31 cellular contexts compared by ENCODE assay signal in the genomic region with DNA sequence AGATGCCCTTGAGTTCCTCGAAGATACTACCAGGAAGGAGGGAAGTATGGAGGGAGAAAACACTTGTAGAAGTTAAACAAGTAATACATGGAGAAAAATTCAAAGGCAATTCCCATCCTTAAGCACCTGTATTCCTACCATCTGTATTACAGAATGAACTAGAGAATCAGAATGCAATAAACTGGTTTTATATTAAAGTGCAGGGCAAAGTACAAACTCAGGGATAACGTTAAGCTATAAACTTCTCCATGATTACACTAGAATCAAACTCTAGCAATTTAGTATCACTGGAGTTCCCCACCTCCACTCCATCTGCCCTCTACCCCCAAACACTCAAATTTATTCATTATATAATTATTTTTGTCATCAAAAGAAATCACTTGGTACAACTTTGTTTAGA.
"Had no signal": no experiment of that assay in that cellular context is flagged by ENCODE, and none has a peak within 500 bp of the region (broad histone marks: within the 10 kb centered on the region; RNA-seq: fewer than 3 reads in every experiment).

No MANE protein-coding gene starts in this region.

- H3K4me3 ChIP-seq: cardiac muscle cell, Peyer's patch had no signal

- H3K9me3 ChIP-seq: Peyer's patch had no signal

- H3K36me3 ChIP-seq: brain microvascular endothelial cell, cardiac muscle cell, Peyer's patch had no signal

- H3K27ac ChIP-seq: brain microvascular endothelial cell, RWPE1 had no signal

- ATAC-seq: activated CD8-positive, alpha-beta T cell treated with anti-CD3 and anti-CD28 coated beads for 36 hours; activated T-cell treated with anti-CD3 and anti-CD28 coated beads, Interleukin-2, amount 50 U/mL, for 72 hours; activated T-helper 17 cell treated with anti-CD3 and anti-CD28 coated beads, Interleukin-2, amount 50 U/mL, for 72 hours had no signal

- DNase-seq: activated CD4-positive, alpha-beta T cell treated with anti-CD3 and anti-CD28 coated beads, Interleukin-2, amount 10 ng/mL, durations not matched to agents 24 days and 14 days; activated CD4-positive, alpha-beta T cell treated with anti-CD3 and anti-CD28 coated beads, Interleukin-2, amount 50 U/mL, for 4 hours; activated CD8-positive, alpha-beta T cell treated with anti-CD3 and anti-CD28 coated beads for 36 hours; activated effector memory CD4-positive, alpha-beta T cell treated with anti-CD3 and anti-CD28 coated beads, Interleukin-2, amount 50 U/mL, for 16 hours; activated naive CD4-positive, alpha-beta T cell; activated naive CD4-positive, alpha-beta T cell treated with anti-CD3 and anti-CD28 coated beads, Interleukin-2, amount 50 U/mL, for 16 hours; activated naive CD8-positive, alpha-beta T cell treated with anti-CD3 and anti-CD28 coated beads for 36 hours; activated T-cell treated with anti-CD3 and anti-CD28 coated beads, Interleukin-2, amount 50 U/mL, for 1 hour; activated T-cell treated with anti-CD3 and anti-CD28 coated beads, Interleukin-2, amount 50 U/mL, for 72 hours; amniotic stem cell; aorta; brain microvascular endothelial cell; KG1; MM.1S; MV-4-11; NCI-H1092; NCI-H1436 treated with DMSO at 0.1 percent for 48 hours; NCI-H187; NCI-H2081; NCI-H345; NCI-H526; NCI-H748 treated with DMSO at 0.1 percent for 48 hours; NK-92 treated with Interleukin-12 subunit alpha and Interleukin-12 subunit beta, amount 100 ng/mL, for 24 hours; Peyer's patch; Right ventricle myocardium superior; SW 1271; T-helper 1 cell; T1000 had no signal

- H3K27me3 ChIP-seq: brain microvascular endothelial cell, cardiac muscle cell, Peyer's patch had no signal
